Comparison of ENCODE assay signal across 19 cellular contexts in the genomic region with DNA sequence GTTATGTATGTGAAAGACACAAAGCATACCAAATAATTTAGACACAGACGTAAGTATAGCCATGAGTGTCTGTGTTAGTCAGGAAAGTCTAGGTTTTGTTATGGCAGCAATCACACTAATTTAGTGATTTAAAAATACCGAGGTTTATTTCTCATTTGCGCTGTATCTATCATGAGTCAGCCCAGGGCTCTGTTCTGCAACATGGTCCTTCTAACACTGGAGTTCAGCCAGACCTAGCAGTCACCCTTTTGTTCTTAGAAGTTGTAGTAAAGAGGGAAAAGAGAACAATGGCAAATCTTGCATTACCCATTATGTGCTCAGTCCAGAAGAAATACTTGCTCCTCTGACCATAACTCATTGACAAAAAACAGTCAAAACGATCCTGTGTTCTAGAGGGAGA.
A peak's percentile ranks its signal among the peaks of the same experiment; 100 is the strongest.
DNase-seq lines count a peak whose midpoint lies in the region; FAIRE-seq and TF ChIP-seq lines count a peak whose summit lies in the region.
"Had no signal": no experiment of that assay in that cellular context is flagged by ENCODE, and none has a peak within 500 bp of the region (broad histone marks: within the 10 kb centered on the region; RNA-seq: fewer than 3 reads in every experiment).

No MANE protein-coding gene starts in this region.

- dilution Hi-C loops in endothelial cell of umbilical vein (cut with MboI; ENCODE audit: extremely low pct_ligation_motif_present, low sequenced_read_pairs) = no loop called here

- TF ChIP-seq POLR2A in endothelial cell of umbilical vein (IDR thresholded peaks at IDR 0.05; ENCODE audit: low read depth, low read length) = no peak

- no peaks in the 10 kb centered on the region for H4K20me1 ChIP-seq in endothelial cell of umbilical vein (replicated peaks; ENCODE audit: control insufficient read depth, extremely low read depth, insufficient read depth, low read length)

- intact Hi-C loops in endothelial cell of umbilical vein (cut with micrococcal nuclease) = no loop called here
- intact Hi-C loops in posterior vena cava (cut with DNase I) = no loop called here

- no peaks in the 10 kb centered on the region for H3K9me1 ChIP-seq in endothelial cell of umbilical vein (replicated peaks; ENCODE audit: control insufficient read depth, extremely low read depth, insufficient read depth, low read length)

- POLR2A ChIA-PET in endothelial cell of umbilical vein (lab: Charles Lee) = no interaction called here

- H3K79me2 ChIP-seq in endothelial cell of umbilical vein (ENCODE audit: control insufficient read depth, insufficient read depth, low read length) = no peaks in the 10 kb centered on the region

- no peaks in the 10 kb centered on the region for H3K9me3 ChIP-seq in endothelial cell of umbilical vein (replicated peaks; ENCODE audit: control insufficient read depth, insufficient read depth, low read length)
- H3K9me3 ChIP-seq: Caco-2, SJSA1 had no signal

- DNase-seq in GM03348 (ENCODE audit: low spot score) = peak; percentile 4
- DNase-seq in RKO (ENCODE audit: low spot score) = peak; percentile 1
- DNase-seq in endothelial cell of umbilical vein (ENCODE audit: low read depth, low spot score) = peak; percentile 50
- peak; percentile 31 for DNase-seq in skeletal muscle cell (ENCODE audit: low read depth)
- DNase-seq in NCI-H510A (lab: John Stamatoyannopoulos, UW) = no peak
- DNase-seq in posterior vena cava (ENCODE audit: low spot score) = no peak
- DNase-seq in NCI-H1930 (lab: John Stamatoyannopoulos, UW) = no peak
- DNase-seq: ACHN; Caco-2; CD4-positive, CD25-positive, alpha-beta regulatory T cell; DMS153; KBM-7; NCI-H1092; NCI-H1694 treated with DMSO at 0.1 percent for 48 hours; NCI-H345; NK-92 treated with Interleukin-12 subunit alpha and Interleukin-12 subunit beta, amount 100 ng/mL, for 24 hours; OCI-M1 had no signal

- no peak overlapping the region for H2AFZ ChIP-seq in endothelial cell of umbilical vein (ENCODE audit: low read depth, low read length)

- no peaks in the 10 kb centered on the region for H3K4me1 ChIP-seq in endothelial cell of umbilical vein (ENCODE audit: control insufficient read depth, extremely low read depth, insufficient read depth, low read length)
- H3K4me1 ChIP-seq: SJSA1 had no signal

- no peaks in the 10 kb centered on the region for H3K27me3 ChIP-seq in endothelial cell of umbilical vein (ENCODE audit: control insufficient read depth in 2 of 2, insufficient read depth in 2 of 2, low read length in 2 of 2)
- H3K27me3 ChIP-seq: SJSA1 had no signal

- no peak overlapping the region for H3K4me3 ChIP-seq in endothelial cell of umbilical vein (replicated peaks in 1 of 3; ENCODE audit: insufficient read depth in 1 of 3, low read depth in 1 of 3, low read length in 3 of 3)
- H3K4me3 ChIP-seq in skeletal muscle cell (ENCODE audit: low read depth, low read length) = no peak overlapping the region
- H3K4me3 ChIP-seq: SJSA1 had no signal

- H3K4me2 ChIP-seq in endothelial cell of umbilical vein (ENCODE audit: insufficient read depth, low read length) = no peak overlapping the region

- BruUV-seq in endothelial cell of umbilical vein (replicated peaks; lab: Mats Ljungman, UMichigan) = no TSS peak

- CTCF ChIA-PET in endothelial cell of umbilical vein (lab: Charles Lee) = no interaction called here

- no peak for TF ChIP-seq CTCF in endothelial cell of umbilical vein (IDR thresholded peaks at IDR 0.05; ENCODE audit: extremely low read depth in 1 of 2, insufficient read depth in 1 of 2, low read depth in 1 of 2, low read length in 2 of 2)

- H3K9ac ChIP-seq in endothelial cell of umbilical vein (replicated peaks; ENCODE audit: extremely low read depth, insufficient read depth, low read length) = no peak overlapping the region

- no peak for FAIRE-seq in endothelial cell of umbilical vein (lab: Jason Lieb, UNC)

- no peak overlapping the region for H3K27ac ChIP-seq in endothelial cell of umbilical vein (ENCODE audit: insufficient read depth, low read depth, low read length)
- H3K27ac ChIP-seq: RWPE1, SJSA1 had no signal

- no peaks in the 10 kb centered on the region for H3K36me3 ChIP-seq in endothelial cell of umbilical vein (ENCODE audit: control insufficient read depth in 2 of 2, extremely low read depth in 1 of 2, insufficient read depth in 2 of 2, low read length in 2 of 2)
- H3K36me3 ChIP-seq: SJSA1 had no signal

TF ChIP-seq in endothelial cell of umbilical vein, 7 proteins besides CTCF, POLR2A, EP300 and RAD21:
- no peak for TF ChIP-seq FOS (IDR thresholded peaks at IDR 0.05; ENCODE audit: borderline replicate concordance, insufficient read depth, low read length)
- no peak for TF ChIP-seq GATA2 (IDR thresholded peaks at IDR 0.05; ENCODE audit: insufficient read depth, insufficient read length, low read depth, low read length)
- no peak for TF ChIP-seq MYC (IDR thresholded peaks at IDR 0.05; ENCODE audit: low read depth, low read length)
- no peak for TF ChIP-seq JUN (IDR thresholded peaks at IDR 0.05; ENCODE audit: borderline replicate concordance, insufficient read depth, insufficient read length, low read depth)

Comparison
In these comparisons a context has a peak if more than half of its experiments do, and no peak if none do; other contexts are left out.
1. DNase-seq: peak in GM03348 (single experiment), RKO (single experiment), endothelial cell of umbilical vein (single experiment) and skeletal muscle cell (single experiment); none in NCI-H510A (single experiment), posterior vena cava (single experiment) and NCI-H1930 (0 of 2).